23 cellular contexts compared by ENCODE assay signal in the genomic region with DNA sequence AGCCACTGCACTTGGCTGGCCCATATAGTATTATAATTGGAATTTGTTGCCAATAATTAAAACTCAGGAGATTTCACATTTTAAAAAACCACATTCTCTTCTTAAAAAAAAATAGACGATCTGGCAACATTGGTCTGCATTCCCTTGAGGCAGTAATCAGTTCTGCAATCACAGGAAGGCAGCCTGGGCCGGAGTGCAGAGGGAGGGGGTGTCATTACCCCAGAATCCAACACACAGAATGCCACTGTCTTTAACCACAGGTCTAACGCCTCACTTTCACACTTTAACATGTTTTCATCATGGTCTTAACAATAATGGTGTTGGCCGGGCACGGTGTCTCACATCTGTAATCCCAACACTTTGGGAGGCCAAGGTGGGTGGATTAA.
A peak's percentile ranks its signal among the peaks of the same experiment; 100 is the strongest.
DNase-seq lines count a peak whose midpoint lies in the region; ATAC-seq and TF ChIP-seq lines count a peak whose summit lies in the region.
"Had no signal": no experiment of that assay in that cellular context is flagged by ENCODE, and none has a peak within 500 bp of the region (broad histone marks: within the 10 kb centered on the region; RNA-seq: fewer than 3 reads in every experiment).

No MANE protein-coding gene starts in this region.

- peak overlapping the region; percentile 56 for H3K4me2 ChIP-seq in BLaER1

- H3K27ac ChIP-seq in BLaER1 (no peak overlapping the region), RWPE1 (peak overlapping the region; percentile 44)
- H3K27ac ChIP-seq: C4-2B, HL-60, VCaP had no signal

- no peak overlapping the region for H3K9ac ChIP-seq in BLaER1
- H3K9ac ChIP-seq: GM23248 had no signal

- DNase-seq in RWPE1 (ENCODE audit: low spot score) (no peak), DMS53 (lab: John Stamatoyannopoulos, UW) (no peak), NCI-H187 treated with DMSO at 0.1 percent for 48 hours (lab: John Stamatoyannopoulos, UW) (no peak), type B pancreatic cell (ENCODE audit: extremely low spot score, unreplicated experiment) (no peak)
- DNase-seq in natural killer cell treated with Interleukin-12 subunit alpha and Interleukin-12 subunit beta and Interleukin-15 and Interleukin-18, amount 100 ng/mL, for 72 hours (ENCODE audit: low spot score), result peak; percentile 72
- DNase-seq: amniotic stem cell; esophagus squamous epithelium; midbrain; naive thymus-derived CD8-positive, alpha-beta T cell; NCI-H2171; T-helper 9 cell; transverse colon had no signal

- H3K4me3 Mint-ChIP-seq in dendritic cell treated with granulocyte-macrophage colony-stimulating factor and Interleukin-4, amounts not matched to agents 40 ng/mL and 50 ng/mL, for 4 days, result no peak overlapping the region
- H3K4me3 Mint-ChIP-seq in natural killer cell treated with Interleukin-12 subunit alpha and Interleukin-12 subunit beta and Interleukin-15 and Interleukin-18, amount 100 ng/mL, for 72 hours, result no peak overlapping the region
- H3K4me3 Mint-ChIP-seq in type B pancreatic cell, result no peak overlapping the region
- H3K4me3 Mint-ChIP-seq: endodermal cell; naive thymus-derived CD8-positive, alpha-beta T cell had no signal

- no peaks in the 10 kb centered on the region for H4K20me1 ChIP-seq in BLaER1

- TF ChIP-seq CTCF in RWPE1 (conservative IDR thresholded peaks at IDR 0.05; ENCODE audit: low read depth) (no peak), type B pancreatic cell (conservative IDR thresholded peaks at IDR 0.05) (no peak)

- CTCF ChIA-PET in RWPE1 (lab: Yijun Ruan, JAX), result interaction anchor here (0.9 kb wide), 1 partner anchor 207 kb away, joined by 4 read pairs; no protein-coding TSS in a partner anchor

- no peaks in the 10 kb centered on the region for H3K36me3 ChIP-seq in BLaER1
- H3K36me3 ChIP-seq: esophagus squamous epithelium, transverse colon had no signal

- peaks cover 7% of the 10 kb centered on the region for H3K36me3 Mint-ChIP-seq in dendritic cell treated with granulocyte-macrophage colony-stimulating factor and Interleukin-4, amounts not matched to agents 40 ng/mL and 50 ng/mL, for 4 days (ENCODE audit: low read depth)
- peaks cover 13% of the 10 kb centered on the region for H3K36me3 Mint-ChIP-seq in natural killer cell treated with Interleukin-12 subunit alpha and Interleukin-12 subunit beta and Interleukin-15 and Interleukin-18, amount 100 ng/mL, for 72 hours
- H3K36me3 Mint-ChIP-seq in type B pancreatic cell, result peaks cover 4% of the 10 kb centered on the region

- no peak overlapping the region for H3K4me3 ChIP-seq in BLaER1
- H3K4me3 ChIP-seq: coronary artery, esophagus squamous epithelium, GM23248, transverse colon had no signal

- H3K27me3 ChIP-seq in BLaER1, result no peaks in the 10 kb centered on the region
- H3K27me3 ChIP-seq: transverse colon had no signal

- peaks cover 7% of the 10 kb centered on the region for H3K9me3 Mint-ChIP-seq in dendritic cell treated with granulocyte-macrophage colony-stimulating factor and Interleukin-4, amounts not matched to agents 40 ng/mL and 50 ng/mL, for 4 days
- peaks cover 3% of the 10 kb centered on the region for H3K9me3 Mint-ChIP-seq in natural killer cell treated with Interleukin-12 subunit alpha and Interleukin-12 subunit beta and Interleukin-15 and Interleukin-18, amount 100 ng/mL, for 72 hours
- peaks cover 4% of the 10 kb centered on the region for H3K9me3 Mint-ChIP-seq in type B pancreatic cell

- intact Hi-C loops in dendritic cell treated with granulocyte-macrophage colony-stimulating factor and Interleukin-4, amounts not matched to agents 40 ng/mL and 50 ng/mL, for 4 days (cut with micrococcal nuclease), result no loop called here

- peaks cover 97% of the 10 kb centered on the region for H3K4me1 ChIP-seq in BLaER1

- peaks cover 10% of the 10 kb centered on the region for H3K9me3 ChIP-seq in BLaER1

- peaks cover 12% of the 10 kb centered on the region for H3K27me3 Mint-ChIP-seq in dendritic cell treated with granulocyte-macrophage colony-stimulating factor and Interleukin-4, amounts not matched to agents 40 ng/mL and 50 ng/mL, for 4 days
- H3K27me3 Mint-ChIP-seq in natural killer cell treated with Interleukin-12 subunit alpha and Interleukin-12 subunit beta and Interleukin-15 and Interleukin-18, amount 100 ng/mL, for 72 hours, result peaks cover 35 to 38% of the 10 kb centered on the region in 2 donors
- peaks cover 10% of the 10 kb centered on the region for H3K27me3 Mint-ChIP-seq in type B pancreatic cell

- POLR2A ChIA-PET in RWPE1 (lab: Yijun Ruan, JAX; ENCODE audit: low non-redundant PET), result no interaction called here

- H3K4me1 Mint-ChIP-seq in dendritic cell treated with granulocyte-macrophage colony-stimulating factor and Interleukin-4, amounts not matched to agents 40 ng/mL and 50 ng/mL, for 4 days (ENCODE audit: low read depth), result peaks cover 79% of the 10 kb centered on the region
- H3K4me1 Mint-ChIP-seq in natural killer cell treated with Interleukin-12 subunit alpha and Interleukin-12 subunit beta and Interleukin-15 and Interleukin-18, amount 100 ng/mL, for 72 hours (ENCODE audit: low read depth in 2 of 2), result peaks cover 23 to 32% of the 10 kb centered on the region in 2 donors
- H3K4me1 Mint-ChIP-seq in type B pancreatic cell (ENCODE audit: unreplicated experiment), result peaks cover 41% of the 10 kb centered on the region

- peak overlapping the region; percentile 41 for H3K27ac Mint-ChIP-seq in dendritic cell treated with granulocyte-macrophage colony-stimulating factor and Interleukin-4, amounts not matched to agents 40 ng/mL and 50 ng/mL, for 4 days
- no peak overlapping the region for H3K27ac Mint-ChIP-seq in natural killer cell treated with Interleukin-12 subunit alpha and Interleukin-12 subunit beta and Interleukin-15 and Interleukin-18, amount 100 ng/mL, for 72 hours
- no peak overlapping the region for H3K27ac Mint-ChIP-seq in type B pancreatic cell
- H3K27ac Mint-ChIP-seq: endodermal cell had no signal

- peak; percentile 62 to 85 for ATAC-seq in natural killer cell treated with Interleukin-12 subunit alpha and Interleukin-12 subunit beta and Interleukin-15 and Interleukin-18, amount 100 ng/mL, for 72 hours
- ATAC-seq in HG03354 (IDR thresholded peaks at IDR 0.05; ENCODE audit: poor library complexity, severe bottlenecking, unreplicated experiment), result no peak
- ATAC-seq: left lobe of liver; naive thymus-derived CD8-positive, alpha-beta T cell; Panc1 had no signal
